19 cellular contexts compared by ENCODE assay signal in the genomic region with DNA sequence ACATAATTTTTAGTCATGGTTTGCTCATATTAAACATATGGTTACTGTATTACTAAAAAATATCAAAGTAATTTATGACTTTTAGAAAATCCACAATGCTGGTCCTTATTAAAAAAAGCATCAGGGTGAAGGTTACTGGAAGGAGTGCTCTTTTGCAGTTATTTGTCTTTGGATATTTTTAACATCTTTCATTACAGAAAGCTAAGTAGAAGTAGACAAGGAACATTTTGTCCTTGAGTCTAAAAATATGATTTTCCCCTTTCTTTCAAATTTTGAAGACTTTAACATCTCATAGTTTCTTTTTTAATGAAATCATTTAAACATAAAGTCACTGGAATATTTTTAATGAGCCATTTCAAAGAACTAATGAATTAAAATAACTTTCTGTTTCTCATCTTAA.
DNase-seq lines count a peak whose midpoint lies in the region; ATAC-seq and TF ChIP-seq lines count a peak whose summit lies in the region.
"Had no signal": no experiment of that assay in that cellular context is flagged by ENCODE, and none has a peak within 500 bp of the region (broad histone marks: within the 10 kb centered on the region; RNA-seq: fewer than 3 reads in every experiment).

No MANE protein-coding gene starts in this region.

- H3K4me3 ChIP-seq in ascending aorta = no peak overlapping the region
- no peak overlapping the region for H3K4me3 ChIP-seq in gastroesophageal sphincter
- H3K4me3 ChIP-seq in sigmoid colon = no peak overlapping the region
- no peak overlapping the region for H3K4me3 ChIP-seq in transverse colon
- H3K4me3 ChIP-seq: GM23248, SJSA1 had no signal

- H3K4me1 ChIP-seq in ascending aorta (peaks cover 3 to 28% of the 10 kb centered on the region in 2 donors), gastroesophageal sphincter (peaks cover 0 to 28% (median 3%) of the 10 kb centered on the region in 3 donors), sigmoid colon (peaks cover 0 to 24% (median 14%) of the 10 kb centered on the region in 4 donors), transverse colon (peaks cover 0 to 9% (median 0%) of the 10 kb centered on the region in 4 donors)

- in situ Hi-C loops in transverse colon (cut with MboI; ENCODE audit: low pct_ligation_motif_present in 1 of 4, low pct_unique_long_range_greater_than_20kb in 1 of 4, low sequenced_read_pairs in 3 of 4) = no loop called here

- intact Hi-C loops in ascending aorta (cut with DNase I) (loop anchor here (1.0 to 5.0 kb wide), 8 partner anchors 23 to 125 kb away; partner anchors contain the start of gene TNS3), sigmoid colon (cut with DNase I) (no loop called here), transverse colon (cut with DNase I; ENCODE audit: low total_unique reads) (no loop called here), CD14-positive monocyte (cut with micrococcal nuclease) (loop anchor here in 1 of 2 donors (10.0 kb wide), 1 partner anchor 47 kb away; no protein-coding TSS in a partner anchor)

- H3K27me3 ChIP-seq in ascending aorta (no peaks in the 10 kb centered on the region), gastroesophageal sphincter (no peaks in the 10 kb centered on the region), sigmoid colon (no peaks in the 10 kb centered on the region), transverse colon (no peaks in the 10 kb centered on the region)
- H3K27me3 ChIP-seq: SJSA1 had no signal

- H3K4me1 Mint-ChIP-seq in CD14-positive monocyte = no peaks in the 10 kb centered on the region

- peak overlapping the region; percentile 75 to 77 for H3K27ac ChIP-seq in ascending aorta
- H3K27ac ChIP-seq in gastroesophageal sphincter = peak overlapping the region in 3 of 4 donors; percentile 29 to 72 (median 51)
- peak overlapping the region; percentile 28 to 66 (median 50) for H3K27ac ChIP-seq in sigmoid colon
- H3K27ac ChIP-seq in transverse colon = peak overlapping the region; percentile 19 to 45 (median 26)

- no peaks in the 10 kb centered on the region for H3K9me3 ChIP-seq in ascending aorta
- H3K9me3 ChIP-seq in gastroesophageal sphincter = no peaks in the 10 kb centered on the region
- H3K9me3 ChIP-seq in sigmoid colon = no peaks in the 10 kb centered on the region
- H3K9me3 ChIP-seq in transverse colon = no peaks in the 10 kb centered on the region
- H3K9me3 ChIP-seq: SJSA1 had no signal

- H3K36me3 ChIP-seq in ascending aorta (no peaks in the 10 kb centered on the region), gastroesophageal sphincter (no peaks in the 10 kb centered on the region), sigmoid colon (no peaks in the 10 kb centered on the region), transverse colon (no peaks in the 10 kb centered on the region)
- H3K36me3 ChIP-seq: SJSA1 had no signal

- no peak overlapping the region for H3K27ac Mint-ChIP-seq in CD14-positive monocyte
- H3K27ac Mint-ChIP-seq: CD4-positive, alpha-beta T cell had no signal

- H3K27me3 Mint-ChIP-seq in CD14-positive monocyte (ENCODE audit: low read depth in 3 of 3) = peaks cover 0 to 7% (median 4%) of the 10 kb centered on the region in 3 donors
- H3K27me3 Mint-ChIP-seq: CD4-positive, alpha-beta T cell had no signal

- TF ChIP-seq CTCF in ascending aorta (IDR thresholded peaks at IDR 0.05) = no peak
- TF ChIP-seq CTCF in gastroesophageal sphincter (IDR thresholded peaks at IDR 0.05) = no peak
- TF ChIP-seq CTCF in sigmoid colon (IDR thresholded peaks at IDR 0.05) = no peak
- TF ChIP-seq CTCF in transverse colon (IDR thresholded peaks at IDR 0.05) = no peak
- TF ChIP-seq CTCF in CD14-positive monocyte (IDR thresholded peaks at IDR 0.05) = no peak

- no peaks in the 10 kb centered on the region for H3K36me3 Mint-ChIP-seq in CD14-positive monocyte

- TF ChIP-seq EP300 in gastroesophageal sphincter (IDR thresholded peaks at IDR 0.05) (no peak), sigmoid colon (IDR thresholded peaks at IDR 0.05) (no peak), transverse colon (IDR thresholded peaks at IDR 0.05; ENCODE audit: low read depth) (no peak)

- no peak overlapping the region for H3K4me3 Mint-ChIP-seq in CD14-positive monocyte
- H3K4me3 Mint-ChIP-seq: CD4-positive, alpha-beta T cell had no signal

- peaks cover 0 to 2% (median 0%) of the 10 kb centered on the region in 7 donors for H3K9me3 Mint-ChIP-seq in CD14-positive monocyte
- H3K9me3 Mint-ChIP-seq: CD4-positive, alpha-beta T cell had no signal

- DNase-seq in ascending aorta (ENCODE audit: low spot score in 2 of 2) (no peak), sigmoid colon (no peak), transverse colon (no peak), CD14-positive monocyte (ENCODE audit: low spot score) (no peak), NCI-H2029 (lab: John Stamatoyannopoulos, UW) (no peak)
- DNase-seq: ACHN; CD4-positive, alpha-beta T cell; GM23248; Kasumi-1; MM.1S; NCI-H1092 treated with DMSO at 0.1 percent for 48 hours; NCI-H1694; NCI-H446; NCI-H69; NK-92 treated with Interleukin-12 subunit alpha and Interleukin-12 subunit beta, amount 100 ng/mL, for 24 hours; OCI-M1 had no signal

- no peak for ATAC-seq in gastroesophageal sphincter
- no peak for ATAC-seq in GM19328 (IDR thresholded peaks at IDR 0.05; ENCODE audit: unreplicated experiment)

- TF ChIP-seq POLR2A in gastroesophageal sphincter (IDR thresholded peaks at IDR 0.05) (no peak), sigmoid colon (IDR thresholded peaks at IDR 0.05) (no peak), transverse colon (IDR thresholded peaks at IDR 0.05) (no peak)

Comparison
In these comparisons a context has a peak if more than half of its experiments do, and no peak if none do; other contexts are left out.
1. H3K27ac ChIP-seq: peak in every context shown above with its lines; median percentile 76 in ascending aorta; 51 in gastroesophageal sphincter; 50 in sigmoid colon; 26 in transverse colon.